ENCODE assay signal across 8 cellular contexts in genomic region chr10:119750391-119751230, GRCh38. TPM values are rescaled to one million over a fixed set of nuclear protein-coding genes. Genes with fewer than 3 reads are reported as not detected.
DNase-seq lines count a peak whose midpoint lies in the region; ATAC-seq, FAIRE-seq and TF ChIP-seq lines count a peak whose summit lies in the region.

No MANE protein-coding gene starts in this region.

- no peak overlapping the region for H3K9ac ChIP-seq in colonic mucosa (ENCODE audit: low read depth in 2 of 2, low read length in 2 of 2)
- no peak overlapping the region for H3K9ac ChIP-seq in HepG2 (ENCODE audit: insufficient read depth, low read depth, low read length)

- TF ChIP-seq CTCF in colonic mucosa (IDR thresholded peaks at IDR 0.05) = peak; percentile 88
- peak; percentile 92 for TF ChIP-seq CTCF in HepG2 (CRISPR knock-in tag; IDR thresholded peaks at IDR 0.05)

- FAIRE-seq in HepG2 (lab: Jason Lieb, UNC) = peak; percentile 90

- H4K20me1 ChIP-seq in HepG2 (ENCODE audit: insufficient read depth, low read length) = no peaks in the 10 kb centered on the region

- POLR2A ChIA-PET in HepG2 (lab: Yijun Ruan, JAX) = interaction anchor here (0.6 to 0.7 kb wide), 2 partner anchors 64 to 109 kb away, joined by 3 to 5 read pairs; no protein-coding TSS in a partner anchor

- DNase-seq in AG20443 (ENCODE audit: low spot score) (peak; percentile 76), NCI-H460 (ENCODE audit: extremely low read depth, low read depth) (peak; percentile 73), colonic mucosa (peak; percentile 73), HepG2 (ENCODE audit: low spot score) (peak; percentile 73)
- DNase-seq in activated CD4-positive, CD25-positive, alpha-beta regulatory T cell treated with anti-CD3 and anti-CD28 coated beads, Interleukin-2, amount 50 U/mL, for 72 hours = peak; percentile 43
- DNase-seq in stimulated activated CD4-positive, alpha-beta T cell treated with anti-CD3 and anti-CD28 coated beads, TNF-alpha, amount 100 ng/mL, for 1 hour (ENCODE audit: low read depth in 3 of 3, low spot score in 1 of 3) = peak; percentile 10 to 27 (median 26)

- H3K27ac ChIP-seq in colonic mucosa = no peak overlapping the region
- H3K27ac ChIP-seq in HepG2 (ENCODE audit: extremely low read length, insufficient read depth, low read length) = no peak overlapping the region

- in situ Hi-C loops in HepG2 (cut with HindIII; ENCODE audit: extremely low pct_ligation_motif_present, low pct_unique_long_range_greater_than_20kb) = loop anchor here (5.0 kb wide), 1 partner anchor 112 kb away; no protein-coding TSS in a partner anchor

- BruUV-seq in HepG2 (replicated peaks; lab: Mats Ljungman, UMichigan) = no TSS peak

- TF ChIP-seq RAD21 in HepG2 (CRISPR knock-in tag; IDR thresholded peaks at IDR 0.05) = peak; percentile 91

- no peak overlapping the region for H3K4me3 ChIP-seq in colonic mucosa
- no peak overlapping the region for H3K4me3 ChIP-seq in HepG2 (replicated peaks in 1 of 3; ENCODE audit: insufficient read depth in 1 of 3, low read depth in 2 of 3, low read length in 3 of 3)

- H3K36me3 ChIP-seq in colonic mucosa = no peaks in the 10 kb centered on the region
- peaks cover 0 to 4% of the 10 kb centered on the region in 2 experiments; a peak in 2 of 5 replicates for H3K36me3 ChIP-seq in HepG2 (replicated peaks in 1 of 2; ENCODE audit: control insufficient read depth in 1 of 2, insufficient read depth in 2 of 2, low read length in 2 of 2)

- no peaks in the 10 kb centered on the region for H3K4me1 ChIP-seq in colonic mucosa
- H3K4me1 ChIP-seq in HepG2 (ENCODE audit: insufficient read depth, low read length) = peaks cover 40% of the 10 kb centered on the region

- TF ChIP-seq EP300 in HepG2 (IDR thresholded peaks at IDR 0.05; ENCODE audit: low read depth in 2 of 2, low read length in 2 of 2) = no peak
- TF ChIP-seq EP300 in HepG2 (CRISPR knock-in tag; IDR thresholded peaks at IDR 0.05; ENCODE audit: borderline replicate concordance) = no peak

- peak; percentile 84 for ATAC-seq in GM18867 (IDR thresholded peaks at IDR 0.05; ENCODE audit: unreplicated experiment)
- peak; percentile 91 for ATAC-seq in HG03159 (IDR thresholded peaks at IDR 0.05; ENCODE audit: unreplicated experiment)
- ATAC-seq in HepG2 = peak; percentile 83

- intact Hi-C loops in colonic mucosa (cut with DNase I) = loop anchor here (2.0 kb wide), 1 partner anchor 110 kb away; no protein-coding TSS in a partner anchor
- intact Hi-C loops in HepG2 (cut with micrococcal nuclease; ENCODE audit: unreplicated experiment) = loop anchor here (1.0 to 10.0 kb wide), 5 partner anchors 37 to 136 kb away; no protein-coding TSS in a partner anchor

- H3K27me3 ChIP-seq in colonic mucosa (no peaks in the 10 kb centered on the region), HepG2 (ENCODE audit: control insufficient read depth in 1 of 2, insufficient read depth in 2 of 2, low read length in 2 of 2) (no peaks in the 10 kb centered on the region)

- 38% methylated on average over 9 of the region's 9 CpGs for WGBS in HepG2 (ENCODE audit: low lambda C conversion rate)

- CTCF ChIA-PET in HepG2 (lab: Yijun Ruan, JAX; ENCODE audit: low intra/inter-chr PET ratio, low total read pairs) = interaction anchor here (1.1 to 2.4 kb wide), 3 partner anchors 25 to 109 kb away, joined by 3 to 22 read pairs (median 13); partner anchors contain the start of gene INPP5F

- H3K79me2 ChIP-seq in HepG2 (ENCODE audit: insufficient read depth, low read length) = peaks cover 20% of the 10 kb centered on the region

- TF ChIP-seq POLR2A in HepG2 (IDR thresholded peaks at IDR 0.05; ENCODE audit: insufficient read depth in 1 of 2, low read depth in 2 of 2, low read length in 2 of 2) = no peak

- H3K9me3 ChIP-seq in colonic mucosa (no peaks in the 10 kb centered on the region), HepG2 (ENCODE audit: low read length) (no peaks in the 10 kb centered on the region)

- H3K4me2 ChIP-seq in HepG2 (ENCODE audit: low read depth, low read length) = no peak overlapping the region

- no peak overlapping the region for H2AFZ ChIP-seq in HepG2 (ENCODE audit: low read length)

TF ChIP-seq in HepG2, 621 proteins besides CTCF, POLR2A, EP300 and RAD21 (continues in another document):
- TF ChIP-seq CBX5 (CRISPR knock-in tag; IDR thresholded peaks at IDR 0.05; ENCODE audit: borderline replicate concordance) (no peak), GATAD2A (CRISPR knock-in tag; IDR thresholded peaks at IDR 0.05) (0 out of 2 replicates have a peak, but pooled peaks have one; percentile 16), ZNF83 (CRISPR knock-in tag; IDR thresholded peaks at IDR 0.05; ENCODE audit: borderline replicate concordance) (no peak), ZNF276 (CRISPR knock-in tag; IDR thresholded peaks at IDR 0.05; ENCODE audit: low read depth) (no peak), EHMT2 (IDR thresholded peaks at IDR 0.05; ENCODE audit: borderline replicate concordance, low read depth, low read length) (no peak), ZNF468 (CRISPR knock-in tag; IDR thresholded peaks at IDR 0.05) (no peak), SIX1 (CRISPR knock-in tag; IDR thresholded peaks at IDR 0.05; ENCODE audit: borderline replicate concordance) (no peak), AHR (CRISPR knock-in tag; IDR thresholded peaks at IDR 0.05) (no peak), FLYWCH1 (CRISPR knock-in tag; IDR thresholded peaks at IDR 0.05) (no peak), SAP130 (CRISPR knock-in tag; IDR thresholded peaks at IDR 0.05; ENCODE audit: low read depth) (0 out of 2 replicates have a peak, but pooled peaks have one; percentile 29), ZNF883 (CRISPR knock-in tag; IDR thresholded peaks at IDR 0.05; ENCODE audit: not compliant biosample characterization) (no peak)
- TF ChIP-seq, protein P1, sequence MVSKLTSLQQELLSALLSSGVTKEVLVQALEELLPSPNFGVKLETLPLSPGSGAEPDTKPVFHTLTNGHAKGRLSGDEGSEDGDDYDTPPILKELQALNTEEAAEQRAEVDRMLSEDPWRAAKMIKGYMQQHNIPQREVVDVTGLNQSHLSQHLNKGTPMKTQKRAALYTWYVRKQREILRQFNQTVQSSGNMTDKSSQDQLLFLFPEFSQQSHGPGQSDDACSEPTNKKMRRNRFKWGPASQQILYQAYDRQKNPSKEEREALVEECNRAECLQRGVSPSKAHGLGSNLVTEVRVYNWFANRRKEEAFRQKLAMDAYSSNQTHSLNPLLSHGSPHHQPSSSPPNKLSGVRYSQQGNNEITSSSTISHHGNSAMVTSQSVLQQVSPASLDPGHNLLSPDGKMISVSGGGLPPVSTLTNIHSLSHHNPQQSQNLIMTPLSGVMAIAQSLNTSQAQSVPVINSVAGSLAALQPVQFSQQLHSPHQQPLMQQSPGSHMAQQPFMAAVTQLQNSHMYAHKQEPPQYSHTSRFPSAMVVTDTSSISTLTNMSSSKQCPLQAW (CRISPR knock-in tag; IDR thresholded peaks at IDR 0.05) = no peak

RNA-seq across cellular contexts. Expression of gene INPP5F, which starts 24.8 kb away (rescaled TPM):
- 8.0 and 9.3 TPM in 2 replicates for total RNA-seq in NCI-H460 (2014; rRNA removed; shearing (Covaris generic))
- 15.7 and 20.3 TPM in 2 replicates for polyA plus RNA-seq in NCI-H460 (2014; cell fraction: nucleus; rRNA removed)
- total RNA-seq in colonic mucosa (10 to 100 TPM; 12.6 to 15.6 TPM), HepG2 (2016; rRNA removed; fragmentation: Illumina TruSeq; extraction: Trizol) (15.7 and 16.4 TPM in 2 replicates)
- 6.4 and 8.2 TPM in 2 replicates for total RNA-seq in HepG2 (2016; cell fraction: cytosol; rRNA removed; fragmentation: Illumina TruSeq; extraction: Trizol; ENCODE audit: low read depth)
- total RNA-seq in HepG2 (2016; cell fraction: insoluble cytoplasmic fraction; rRNA removed; fragmentation: Illumina TruSeq; extraction: Trizol) = 12.7 and 14.4 TPM in 2 replicates
- 9.4 and 10.3 TPM in 2 replicates for total RNA-seq in HepG2 (2016; cell fraction: membrane; rRNA removed; fragmentation: Illumina TruSeq; extraction: Trizol)
- total RNA-seq in HepG2 (2016; cell fraction: nucleus; rRNA removed; fragmentation: Illumina TruSeq; extraction: Trizol) = 12.4 and 17.6 TPM in 2 replicates
- 8.3 and 12.5 TPM in 2 replicates for polyA plus RNA-seq in HepG2 (2011; rRNA removed)
- polyA plus RNA-seq in HepG2 (2011; cell fraction: cytosol; rRNA removed) = 4.7 and 6.3 TPM in 2 replicates
- 9.8 and 21.4 TPM in 2 replicates for polyA plus RNA-seq in HepG2 (2011; cell fraction: nucleus; rRNA removed)
- 6.9 and 9.3 TPM in 2 replicates for polyA plus RNA-seq in HepG2 (2012)
- polyA plus RNA-seq in HepG2 (2016; cell fraction: cytosol; fragmentation: Illumina TruSeq; extraction: Trizol; ENCODE audit: low read depth) = 5.5 and 6.2 TPM in 2 replicates
- polyA plus RNA-seq in HepG2 (2016; cell fraction: insoluble cytoplasmic fraction; fragmentation: Illumina TruSeq; extraction: Trizol; ENCODE audit: low read depth) = 11.3 and 11.4 TPM in 2 replicates
- polyA plus RNA-seq in HepG2 (2016; cell fraction: membrane; fragmentation: Illumina TruSeq; extraction: Trizol; ENCODE audit: low read depth) = 5.7 and 6.9 TPM in 2 replicates
- polyA plus RNA-seq in HepG2 (2016; cell fraction: nucleus; fragmentation: Illumina TruSeq; extraction: Trizol; ENCODE audit: insufficient read depth, low read depth) = 19.7 and 20.7 TPM in 2 replicates
- 2.8 and 7.9 TPM in 2 replicates for polyA minus RNA-seq in HepG2 (2011; rRNA and poly(A)+ RNA removed; ENCODE audit: low replicate concordance)
- 6.2 and 10.6 TPM in 2 replicates for polyA minus RNA-seq in HepG2 (2011; cell fraction: cytosol; rRNA and poly(A)+ RNA removed)
- polyA minus RNA-seq in HepG2 (2011; cell fraction: nucleus; rRNA and poly(A)+ RNA removed) = 36.3 and 40.2 TPM in 2 replicates

Comparison
In these comparisons a context has a peak if more than half of its experiments do, and no peak if none do; other contexts are left out.
1. DNase-seq: peak in every context shown above with its lines; median percentile 76 in AG20443; 73 in NCI-H460; 73 in colonic mucosa; 73 in HepG2; 43 in activated CD4-positive, CD25-positive, alpha-beta regulatory T cell treated with anti-CD3 and anti-CD28 coated beads, Interleukin-2, amount 50 U/mL, for 72 hours; 26 in stimulated activated CD4-positive, alpha-beta T cell treated with anti-CD3 and anti-CD28 coated beads, TNF-alpha, amount 100 ng/mL, for 1 hour.